Comparison of ENCODE assay signal across 8 cellular contexts in the genomic region with DNA sequence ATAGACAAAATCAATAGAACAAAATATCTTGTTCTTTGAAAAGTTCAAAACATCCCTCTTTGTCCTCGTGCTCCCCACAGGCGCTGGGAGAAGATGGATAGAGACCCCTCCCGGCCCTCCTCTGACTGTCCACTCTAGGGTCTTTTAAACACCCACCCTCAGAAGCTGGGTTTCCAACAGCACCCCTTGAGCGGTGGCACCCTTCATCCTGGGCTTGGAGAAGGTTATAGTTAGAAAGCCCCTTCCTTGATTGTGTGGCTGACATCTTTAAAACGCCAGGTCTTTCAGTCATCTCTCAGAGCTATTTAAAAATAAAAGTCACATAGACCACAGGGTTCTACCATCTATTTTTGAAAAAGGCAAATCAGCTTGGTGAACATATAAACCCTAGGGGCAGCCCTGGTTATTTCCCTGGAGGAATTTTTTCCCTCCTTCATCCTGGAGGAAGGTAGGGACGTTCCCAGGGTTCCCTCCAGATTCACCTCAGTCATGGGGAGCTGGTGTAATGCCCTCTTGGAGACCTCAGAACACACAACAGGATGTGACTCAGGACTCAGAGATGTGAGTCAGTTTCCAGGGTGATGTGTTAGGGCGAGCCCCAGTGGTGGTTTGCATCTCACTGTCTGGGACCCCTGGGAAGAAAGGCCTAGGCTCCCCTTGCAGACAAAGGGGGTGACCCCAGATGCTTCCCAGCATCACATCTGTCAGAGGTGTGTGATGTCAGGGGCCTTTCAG.
DNase-seq lines count a peak whose midpoint lies in the region; ATAC-seq lines count a peak whose summit lies in the region.

No MANE protein-coding gene starts in this region.

- peak overlapping the region; percentile 57 for H3K4me3 Mint-ChIP-seq in activated CD4-positive, alpha-beta T cell treated with anti-CD3 and anti-CD28 coated beads, Interleukin-2, amount 10 ng/mL, durations not matched to agents 24 days and 14 days

- H3K4me1 ChIP-seq in skeletal muscle tissue (ENCODE audit: control insufficient read depth in 3 of 3, insufficient read depth in 3 of 3, low read length in 3 of 3), result peaks cover 12 to 44% (median 21%) of the 10 kb centered on the region in 3 donors

- H3K27ac ChIP-seq in skeletal muscle tissue (ENCODE audit: low read depth, low read length) (peak overlapping the region; percentile 52), caudate nucleus (ENCODE audit: low read depth, low read length) (no peak overlapping the region)

- intact Hi-C loops in activated CD4-positive, alpha-beta T cell treated with anti-CD3 and anti-CD28 coated beads, Interleukin-2, amount 10 ng/mL, durations not matched to agents 24 days and 14 days (cut with micrococcal nuclease), result loop anchor here (2.0 to 10.0 kb wide), 5 partner anchors 81 to 417 kb away; partner anchors contain the start of gene RUNX1

- peaks cover 66% of the 10 kb centered on the region for H3K4me1 Mint-ChIP-seq in activated CD4-positive, alpha-beta T cell treated with anti-CD3 and anti-CD28 coated beads, Interleukin-2, amount 10 ng/mL, durations not matched to agents 24 days and 14 days

- H3K9me3 Mint-ChIP-seq in activated CD4-positive, alpha-beta T cell treated with anti-CD3 and anti-CD28 coated beads, Interleukin-2, amount 10 ng/mL, durations not matched to agents 24 days and 14 days, result no peaks in the 10 kb centered on the region

- no peaks in the 10 kb centered on the region for H3K27me3 ChIP-seq in skeletal muscle tissue (ENCODE audit: control insufficient read depth in 3 of 3, insufficient read depth in 3 of 3, low read length in 3 of 3)

- no peaks in the 10 kb centered on the region for H3K9me3 ChIP-seq in skeletal muscle tissue (ENCODE audit: control insufficient read depth in 3 of 3, low read length in 3 of 3)

- H3K36me3 ChIP-seq in skeletal muscle tissue (ENCODE audit: control insufficient read depth in 3 of 3, insufficient read depth in 3 of 3, low read length in 3 of 3), result peaks cover 3 to 14% (median 7%) of the 10 kb centered on the region in 3 donors

- peaks cover 63% of the 10 kb centered on the region for H3K36me3 Mint-ChIP-seq in activated CD4-positive, alpha-beta T cell treated with anti-CD3 and anti-CD28 coated beads, Interleukin-2, amount 10 ng/mL, durations not matched to agents 24 days and 14 days (ENCODE audit: low read depth)

- ATAC-seq in HG03460 (IDR thresholded peaks at IDR 0.05; ENCODE audit: unreplicated experiment) (peak; percentile 56), HG02884 (IDR thresholded peaks at IDR 0.05; ENCODE audit: unreplicated experiment) (no peak)

- H3K9ac ChIP-seq in skeletal muscle tissue (ENCODE audit: low read depth in 1 of 3, low read length in 3 of 3), result no peak overlapping the region

- no peaks in the 10 kb centered on the region for H3K27me3 Mint-ChIP-seq in activated CD4-positive, alpha-beta T cell treated with anti-CD3 and anti-CD28 coated beads, Interleukin-2, amount 10 ng/mL, durations not matched to agents 24 days and 14 days

- no peak overlapping the region for H3K4me3 ChIP-seq in skeletal muscle tissue (ENCODE audit: low read length in 3 of 3)

- peak overlapping the region; percentile 94 for H3K27ac Mint-ChIP-seq in activated CD4-positive, alpha-beta T cell treated with anti-CD3 and anti-CD28 coated beads, Interleukin-2, amount 10 ng/mL, durations not matched to agents 24 days and 14 days

- peak; percentile 84 for DNase-seq in GM03348 (ENCODE audit: low spot score)
- peak; percentile 84 for DNase-seq in activated CD4-positive, alpha-beta T cell treated with anti-CD3 and anti-CD28 coated beads, Interleukin-2, amount 10 ng/mL, durations not matched to agents 24 days and 14 days
- peak; percentile 53 for DNase-seq in effector CD4-positive, alpha-beta T cell
- no peak for DNase-seq in NCI-H1105 treated with DMSO at 0.1 percent for 48 hours (lab: John Stamatoyannopoulos, UW)
- DNase-seq in caudate nucleus (lab: John Stamatoyannopoulos, UW), result no peak

Comparison
In these comparisons a context has a peak if more than half of its experiments do, and no peak if none do; other contexts are left out.
1. DNase-seq: peak in GM03348 (single experiment), activated CD4-positive, alpha-beta T cell treated with anti-CD3 and anti-CD28 coated beads, Interleukin-2, amount 10 ng/mL, durations not matched to agents 24 days and 14 days (single experiment) and effector CD4-positive, alpha-beta T cell (single experiment); none in NCI-H1105 treated with DMSO at 0.1 percent for 48 hours (single experiment) and caudate nucleus (0 of 61).